In the genomic region with DNA sequence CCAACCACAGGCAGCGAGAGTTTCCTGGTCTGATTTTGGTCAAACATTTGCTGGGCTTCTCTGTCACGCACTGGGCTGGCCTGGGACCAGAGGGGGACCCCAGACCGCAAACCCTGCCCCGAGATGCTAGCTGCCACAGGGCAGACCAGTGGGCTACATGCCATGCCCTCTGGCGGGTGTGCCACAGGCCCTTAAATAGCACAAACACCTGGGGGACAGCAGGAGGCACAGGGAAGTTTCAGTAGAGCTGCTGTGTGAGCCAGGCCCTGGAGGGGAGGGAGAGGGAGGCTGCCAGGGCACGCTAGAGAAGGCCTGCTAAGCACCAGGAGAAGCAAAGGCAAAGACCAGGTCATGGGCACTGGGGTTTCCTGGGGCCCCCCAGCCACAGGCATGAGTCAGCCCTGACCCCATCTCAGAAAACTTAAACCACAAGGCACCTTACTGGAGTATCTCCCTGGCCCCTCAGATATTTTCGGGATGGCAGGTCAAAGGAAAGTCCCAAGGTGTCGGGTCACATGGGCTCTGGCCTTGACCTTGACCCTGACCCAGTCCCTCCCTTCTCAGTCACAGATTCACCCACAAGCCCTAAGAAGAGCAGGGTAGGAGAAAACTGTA, we compare ENCODE assay signal across 8 cellular contexts. TPM values are rescaled to one million over a fixed set of nuclear protein-coding genes. Genes with fewer than 3 reads are reported as not detected.
A peak's percentile ranks its signal among the peaks of the same experiment; 100 is the strongest.
DNase-seq lines count a peak whose midpoint lies in the region; ATAC-seq and TF ChIP-seq lines count a peak whose summit lies in the region.

No MANE protein-coding gene starts in this region.

- no peaks in the 10 kb centered on the region for H3K9me3 ChIP-seq in transverse colon

- no peak overlapping the region for H3K4me3 ChIP-seq in HL-60 (replicated peaks; ENCODE audit: insufficient read depth, low read length)
- H3K4me3 ChIP-seq in transverse colon: no peak overlapping the region

- peaks cover 4 to 28% (median 9%) of the 10 kb centered on the region in 4 donors for H3K4me1 ChIP-seq in transverse colon

- ATAC-seq in Right ventricle myocardium superior (ENCODE audit: poor library complexity) (peak; percentile 51), left lobe of liver (no peak)

- H3K27me3 ChIP-seq in HL-60 (ENCODE audit: insufficient read depth, poor library complexity, severe bottlenecking) (no peaks in the 10 kb centered on the region), transverse colon (no peaks in the 10 kb centered on the region)

- 82% methylated on average over 8 of the region's 8 CpGs; no CpG with 5 or more reads in 1 of the 2 donors for whole genome bisulfite sequencing in transverse colon (ENCODE audit: low coverage in 1 of 2), 2 donors

- H3K36me3 ChIP-seq in transverse colon: no peaks in the 10 kb centered on the region

- H3K27ac ChIP-seq in HL-60 (replicated peaks) (peak overlapping the region; percentile 65), epithelial cell of prostate (peak overlapping the region; percentile 82), transverse colon (no peak overlapping the region)

- no peak for TF ChIP-seq EP300 in transverse colon (IDR thresholded peaks at IDR 0.05; ENCODE audit: low read depth)

- TF ChIP-seq CTCF in HL-60 (IDR thresholded peaks at IDR 0.05; ENCODE audit: insufficient read depth, low read length) (no peak), transverse colon (IDR thresholded peaks at IDR 0.05) (no peak)

- DNase-seq in Right ventricle myocardium superior (peak; percentile 67), cardiac septum (ENCODE audit: low spot score) (no peak), HL-60 (ENCODE audit: low read depth in 1 of 2, low spot score in 1 of 2) (peak in 1 of 2 experiments; percentile 43), epithelial cell of prostate (ENCODE audit: low read depth, low spot score) (no peak), head of caudate nucleus (no peak), RKO (ENCODE audit: low spot score) (no peak), left lobe of liver (ENCODE audit: low spot score) (no peak), transverse colon (no peak)

- intact Hi-C loops in Right ventricle myocardium superior (cut with DNase I) (no loop called here), cardiac septum (cut with DNase I) (no loop called here), head of caudate nucleus (cut with DNase I) (no loop called here), transverse colon (cut with DNase I; ENCODE audit: low total_unique reads) (no loop called here)

- no peak for TF ChIP-seq POLR2A in transverse colon (IDR thresholded peaks at IDR 0.05)

- in situ Hi-C loops in transverse colon (cut with MboI; ENCODE audit: low pct_ligation_motif_present in 1 of 4, low pct_unique_long_range_greater_than_20kb in 1 of 4, low sequenced_read_pairs in 3 of 4): no loop called here

RNA-seq across cellular contexts. Expression of gene ITPK1, which starts 29.2 kb away (rescaled TPM):
- 115 TPM for total RNA-seq in Right ventricle myocardium superior
- total RNA-seq in cardiac septum: 77.1 TPM
- 61.3 TPM for total RNA-seq in left lobe of liver
- total RNA-seq in transverse colon: 100 to 1,000 TPM in 3 of 4 donors, 10 to 100 TPM in 1; 64.8 to 235 (median 128) TPM

Comparison
In these comparisons a context has a peak if more than half of its experiments do, and no peak if none do; other contexts are left out.
1. H3K27ac ChIP-seq: peak in HL-60 (single experiment) and epithelial cell of prostate (single experiment); none in transverse colon (0 of 4).